ENCODE assay signal across 30 cellular contexts in genomic region chr6:156438519-156438918, GRCh38.
"Had no signal": no experiment of that assay in that cellular context is flagged by ENCODE, and none has a peak within 500 bp of the region (broad histone marks: within the 10 kb centered on the region; RNA-seq: fewer than 3 reads in every experiment).

No MANE protein-coding gene starts in this region.

- H3K9me3 ChIP-seq: body of pancreas, colonic mucosa, psoas muscle, right atrium auricular region, suprapubic skin, tibial artery had no signal

- FAIRE-seq: endometrium, kidney had no signal

- H2AFZ ChIP-seq: parathyroid adenoma had no signal

- H3K79me2 ChIP-seq: parathyroid adenoma had no signal

- H3K9ac ChIP-seq: parathyroid adenoma had no signal

- H3K27ac Mint-ChIP-seq: activated naive CD8-positive, alpha-beta T cell; mesothelial cell of epicardium; naive B cell; nephron progenitor cell; T-helper 2 cell treated with Interferon-gamma antibody and Interleukin-4, amounts not matched to agents 5 μg/mL and 100 μg/mL, for 36 hours had no signal

- H3K27ac ChIP-seq: body of pancreas, gastroesophageal sphincter, parathyroid adenoma, psoas muscle, right atrium auricular region, spleen, suprapubic skin, tibial artery had no signal

- ATAC-seq: body of pancreas, gastroesophageal sphincter, left colon, psoas muscle had no signal

- H3K4me3 ChIP-seq: body of pancreas, colonic mucosa, gastroesophageal sphincter, psoas muscle, right atrium auricular region, spleen, suprapubic skin, tibial artery had no signal

- H3K27me3 Mint-ChIP-seq: activated naive CD8-positive, alpha-beta T cell had no signal

- H3K4me3 Mint-ChIP-seq: activated naive CD8-positive, alpha-beta T cell; mesothelial cell of epicardium; naive B cell; nephron progenitor cell; T-helper 2 cell treated with Interferon-gamma antibody and Interleukin-4, amounts not matched to agents 5 μg/mL and 100 μg/mL, for 36 hours had no signal

- H3K36me3 ChIP-seq: colonic mucosa, gastroesophageal sphincter, right atrium auricular region, spleen, suprapubic skin, tibial artery had no signal

- H3K27me3 ChIP-seq: body of pancreas, colonic mucosa, gastroesophageal sphincter, right atrium auricular region, spleen, suprapubic skin, tibial artery had no signal

- H3K4me1 Mint-ChIP-seq: naive B cell had no signal

- DNase-seq: activated CD4-positive, alpha-beta T cell treated with anti-CD3 and anti-CD28 coated beads for 4 hours; activated CD4-positive, alpha-beta T cell treated with anti-CD3 and anti-CD28 coated beads, Interleukin-2, amount 50 U/mL, for 48 hours; activated CD8-positive, alpha-beta memory T cell treated with anti-CD3 and anti-CD28 coated beads for 24 hours; activated effector memory CD4-positive, alpha-beta T cell treated with Interleukin-2 at 50 U/mL for 16 hours; activated naive CD4-positive, alpha-beta T cell treated with Interleukin-2 at 50 U/mL for 16 hours; anterior cingulate cortex; body of pancreas; cerebellar nuclear complex; colonic mucosa; effector CD8-positive, alpha-beta T cell; head of caudate nucleus; hippocampal formation; kidney; left colon; mammary epithelial cell; naive B cell; nephron progenitor cell; nucleus accumbens; psoas muscle; spleen; stimulated activated naive CD4-positive, alpha-beta T cell; tibial artery had no signal

- H3K36me3 Mint-ChIP-seq: activated naive CD8-positive, alpha-beta T cell; mesothelial cell of epicardium had no signal

- H3K4me1 ChIP-seq: gastroesophageal sphincter, parathyroid adenoma, psoas muscle, right atrium auricular region, spleen, suprapubic skin, tibial artery had no signal

- H3K9me3 Mint-ChIP-seq: T-helper 2 cell treated with Interferon-gamma antibody and Interleukin-4, amounts not matched to agents 5 μg/mL and 100 μg/mL, for 36 hours had no signal
